1 cellular context compared by ENCODE assay signal in genomic region chr5:68325065-68325580, GRCh38.
TF ChIP-seq lines count a peak whose summit lies in the region.

No MANE protein-coding gene starts in this region.

TF ChIP-seq in K562, 482 proteins besides CTCF, POLR2A, EP300 and RAD21 (continued from another document and continues in another):
- TF ChIP-seq CTCFL (IDR thresholded peaks at IDR 0.05; ENCODE audit: borderline replicate concordance, insufficient read depth, low read depth, low read length, poor library complexity, severe bottlenecking) (no peak), STAT6 (CRISPR knock-in tag; IDR thresholded peaks at IDR 0.05) (no peak), ZNF239 (CRISPR knock-in tag; IDR thresholded peaks at IDR 0.05) (no peak), NR0B1 (IDR thresholded peaks at IDR 0.05; ENCODE audit: partially characterized antibody) (no peak), NFIC (IDR thresholded peaks at IDR 0.05) (peak; percentile 82), HMBOX1 (IDR thresholded peaks at IDR 0.05) (no peak), ZFPM2 (CRISPR knock-in tag; IDR thresholded peaks at IDR 0.05) (no peak), ZNF143 (CRISPR knock-in tag; IDR thresholded peaks at IDR 0.05) (no peak), ZBTB2 (IDR thresholded peaks at IDR 0.05) (peak; percentile 70), E2F6 (IDR thresholded peaks at IDR 0.05; ENCODE audit: borderline replicate concordance in 1 of 2, extremely low read depth in 1 of 2, insufficient read depth in 1 of 2, insufficient read length in 1 of 2, low read depth in 1 of 2, low read length in 1 of 2, poor library complexity in 1 of 2, severe bottlenecking in 1 of 2) (no peak), RFX7 (CRISPR knock-in tag; IDR thresholded peaks at IDR 0.05) (no peak), DPF2 (IDR thresholded peaks at IDR 0.05) (peak; percentile 83), MTF1 (CRISPR knock-in tag; IDR thresholded peaks at IDR 0.05; ENCODE audit: borderline replicate concordance) (no peak), ZKSCAN8 (CRISPR knock-in tag; IDR thresholded peaks at IDR 0.05) (no peak), FOXO4 (CRISPR knock-in tag; IDR thresholded peaks at IDR 0.05) (no peak), CEBPB (tag; IDR thresholded peaks at IDR 0.05) (no peak), TEAD2 (tag; IDR thresholded peaks at IDR 0.05) (no peak), ZNF146 (CRISPR knock-in tag; IDR thresholded peaks at IDR 0.05; ENCODE audit: unreplicated experiment) (no peak), PHB2 (IDR thresholded peaks at IDR 0.05; ENCODE audit: low read depth) (no peak), RBM25 (IDR thresholded peaks at IDR 0.05; ENCODE audit: low read depth, low read length, severe bottlenecking) (no peak), ILK (tag; IDR thresholded peaks at IDR 0.05; ENCODE audit: borderline replicate concordance, low read depth) (no peak), ZKSCAN3 (CRISPR knock-in tag; IDR thresholded peaks at IDR 0.05) (no peak), MEF2D (tag; conservative IDR thresholded peaks at IDR 0.05; ENCODE audit: low read depth) (0 out of 2 replicates have a peak, but pooled peaks have one; percentile 36), SMARCA5 (IDR thresholded peaks at IDR 0.05) (peak; percentile 60), ZNF586 (CRISPR knock-in tag; conservative IDR thresholded peaks at IDR 0.05) (no peak), E2F4 (CRISPR knock-in tag; IDR thresholded peaks at IDR 0.05; ENCODE audit: low read depth) (no peak), HBP1 (CRISPR knock-in tag; IDR thresholded peaks at IDR 0.05) (peak; percentile 71; the same call in 1 of the 2 replicates), ZNF354B (CRISPR knock-in tag; IDR thresholded peaks at IDR 0.05) (no peak), SLC30A9 (CRISPR knock-in tag; IDR thresholded peaks at IDR 0.05) (no peak), TGIF2 (CRISPR knock-in tag; IDR thresholded peaks at IDR 0.05) (no peak), POLR3A (IDR thresholded peaks at IDR 0.05; ENCODE audit: borderline replicate concordance, extremely low read depth, insufficient read depth, insufficient read length) (no peak), SAP30 (IDR thresholded peaks at IDR 0.05; ENCODE audit: borderline replicate concordance, insufficient read depth, low read depth, low read length, poor library complexity, severe bottlenecking) (no peak), ZNF398 (CRISPR knock-in tag; IDR thresholded peaks at IDR 0.05) (no peak), SMARCB1 (IDR thresholded peaks at IDR 0.05; ENCODE audit: insufficient read length, low read depth) (no peak), BDP1 (IDR thresholded peaks at IDR 0.05; ENCODE audit: insufficient read depth, insufficient read length) (no peak), SIN3B (IDR thresholded peaks at IDR 0.05; ENCODE audit: low read depth) (no peak), SMARCE1 (IDR thresholded peaks at IDR 0.05) (peak; percentile 60), IRF2 (CRISPR knock-in tag; IDR thresholded peaks at IDR 0.05) (no peak), MXD1 (CRISPR knock-in tag; IDR thresholded peaks at IDR 0.05; ENCODE audit: borderline replicate concordance, poor library complexity, severe bottlenecking) (no peak), CTBP1 (IDR thresholded peaks at IDR 0.05; ENCODE audit: borderline replicate concordance) (peak; percentile 93), CLOCK (CRISPR knock-in tag; IDR thresholded peaks at IDR 0.05; ENCODE audit: borderline replicate concordance) (no peak), NFE2 (IDR thresholded peaks at IDR 0.05; ENCODE audit: low read depth) (no peak), SPI1 (IDR thresholded peaks at IDR 0.05; ENCODE audit: borderline replicate concordance, low read depth, low read length) (peak; percentile 64; the same call in 1 of the 2 replicates)
